In genomic region chr11:134040386-134041297, GRCh38 we compare ENCODE assay signal across 12 cellular contexts. TPM values are rescaled to one million over a fixed set of nuclear protein-coding genes. Genes with fewer than 3 reads are reported as not detected.
DNase-seq lines count a peak whose midpoint lies in the region; ATAC-seq and TF ChIP-seq lines count a peak whose summit lies in the region.
"Had no signal": no experiment of that assay in that cellular context is flagged by ENCODE, and none has a peak within 500 bp of the region (broad histone marks: within the 10 kb centered on the region; RNA-seq: fewer than 3 reads in every experiment).

No MANE protein-coding gene starts in this region.

- H3K9me3 ChIP-seq in vagina: no peaks in the 10 kb centered on the region
- H3K9me3 ChIP-seq: BE2C, left lung had no signal

- H3K4me1 Mint-ChIP-seq in activated T-helper 17 cell treated with anti-CD3 and anti-CD28 coated beads, Interleukin-2, amount 50 U/mL, for 72 hours: peaks cover 3% of the 10 kb centered on the region

- peak overlapping the region; percentile 69 for H3K27ac ChIP-seq in vagina
- H3K27ac ChIP-seq: left lung had no signal

- H3K27me3 ChIP-seq in vagina: no peaks in the 10 kb centered on the region
- H3K27me3 ChIP-seq: BE2C had no signal

- no peaks in the 10 kb centered on the region for H3K36me3 ChIP-seq in vagina
- H3K36me3 ChIP-seq: BE2C, left lung had no signal

- TF ChIP-seq POLR2A in vagina (IDR thresholded peaks at IDR 0.05): no peak

- intact Hi-C loops in left cardiac atrium (cut with DNase I) (loop anchor here in 1 of 2 donors (10.0 kb wide), 2 partner anchors 76 to 116 kb away; no protein-coding TSS in a partner anchor), Right ventricle myocardium superior (cut with DNase I) (loop anchor here (10.0 kb wide), 1 partner anchor 76 kb away; no protein-coding TSS in a partner anchor), vagina (cut with DNase I) (loop anchor here (5.0 kb wide), 1 partner anchor 93 kb away; no protein-coding TSS in a partner anchor)

- DNase-seq in left cardiac atrium (peak; percentile 36), Right ventricle myocardium superior (no peak), brain pericyte (ENCODE audit: low read depth, low spot score) (peak; percentile 36), mucosa of gallbladder (ENCODE audit: low spot score) (peak; percentile 30), vagina (ENCODE audit: extremely low spot score in 2 of 2) (no peak)
- DNase-seq: activated CD4-positive, CD25-positive, alpha-beta regulatory T cell treated with anti-CD3 and anti-CD28 coated beads, Interleukin-2, amount 50 U/mL, for 72 hours; activated effector memory CD4-positive, alpha-beta T cell treated with anti-CD3 and anti-CD28 coated beads, Interleukin-2, amount 50 U/mL, for 16 hours; BE2C; left lung had no signal

- no peaks in the 10 kb centered on the region for H3K36me3 Mint-ChIP-seq in activated T-helper 17 cell treated with anti-CD3 and anti-CD28 coated beads, Interleukin-2, amount 50 U/mL, for 72 hours (ENCODE audit: low read depth)

- no peak overlapping the region for H3K4me3 ChIP-seq in vagina
- H3K4me3 ChIP-seq: left lung had no signal

- H3K4me3 Mint-ChIP-seq in activated T-helper 17 cell treated with anti-CD3 and anti-CD28 coated beads, Interleukin-2, amount 50 U/mL, for 72 hours: no peak overlapping the region

- no peak for ATAC-seq in left cardiac atrium
- ATAC-seq in Right ventricle myocardium superior (ENCODE audit: poor library complexity): no peak
- ATAC-seq in HG03354 (IDR thresholded peaks at IDR 0.05; ENCODE audit: poor library complexity, severe bottlenecking, unreplicated experiment): no peak
- no peak for ATAC-seq in activated T-helper 17 cell treated with anti-CD3 and anti-CD28 coated beads, Interleukin-2, amount 50 U/mL, for 72 hours (replicated peaks)
- no peak for ATAC-seq in HG03280 (IDR thresholded peaks at IDR 0.05; ENCODE audit: unreplicated experiment)
- ATAC-seq: left lung had no signal

- no peaks in the 10 kb centered on the region for H3K27me3 Mint-ChIP-seq in activated T-helper 17 cell treated with anti-CD3 and anti-CD28 coated beads, Interleukin-2, amount 50 U/mL, for 72 hours

- H3K9me3 Mint-ChIP-seq in activated T-helper 17 cell treated with anti-CD3 and anti-CD28 coated beads, Interleukin-2, amount 50 U/mL, for 72 hours: no peaks in the 10 kb centered on the region

- TF ChIP-seq CTCF in vagina (IDR thresholded peaks at IDR 0.05): no peak

- no peak overlapping the region for H3K27ac Mint-ChIP-seq in activated T-helper 17 cell treated with anti-CD3 and anti-CD28 coated beads, Interleukin-2, amount 50 U/mL, for 72 hours

- peaks cover 28% of the 10 kb centered on the region for H3K4me1 ChIP-seq in vagina

RNA-seq across cellular contexts. Expression of gene JAM3, which starts 28.2 kb away (rescaled TPM):
- 10 to 100 TPM; 28.2 to 31.0 TPM for total RNA-seq in left cardiac atrium
- total RNA-seq in Right ventricle myocardium superior: 23.1 TPM
- 50.3 TPM for total RNA-seq in mucosa of gallbladder
- 31.7 TPM for total RNA-seq in vagina
- 10 to 100 TPM in 1 of 2 donors, 1 to 10 TPM in 1; 7.6 to 26.2 TPM for total RNA-seq in activated T-helper 17 cell treated with anti-CD3 and anti-CD28 coated beads, Interleukin-2, amount 50 U/mL, for 72 hours

Comparison
In these comparisons a context has a peak if more than half of its experiments do, and no peak if none do; other contexts are left out.
1. DNase-seq: peak in left cardiac atrium (single experiment), brain pericyte (single experiment) and mucosa of gallbladder (single experiment); none in Right ventricle myocardium superior (single experiment) and vagina (0 of 2).